ENCODE assay signal across 8 cellular contexts in genomic region chr7:28955723-28956607, GRCh38. TPM values are rescaled to one million over a fixed set of nuclear protein-coding genes. Genes with fewer than 3 reads are reported as not detected.
DNase-seq lines count a peak whose midpoint lies in the region; ATAC-seq and TF ChIP-seq lines count a peak whose summit lies in the region.

No MANE protein-coding gene starts in this region.

- intact Hi-C loops in activated T-helper 2 cell treated with anti-CD3 and anti-CD28 coated beads, Interferon-gamma antibody, Interleukin-2, Interleukin-4, amounts not matched to agents 10 μg/mL and 5 μg/mL and 100 μg/mL, durations not matched to agents 14 hours and 24 hours and 36 hours (cut with micrococcal nuclease): loop anchor here (5.0 to 10.0 kb wide), 3 partner anchors 611 to 1801 kb away; partner anchors contain the start of genes EVX1, HOXA3 and HOXA7

- peaks cover 3% of the 10 kb centered on the region for H3K4me1 Mint-ChIP-seq in activated T-helper 2 cell treated with anti-CD3 and anti-CD28 coated beads, Interferon-gamma antibody, Interleukin-2, Interleukin-4, amounts not matched to agents 10 μg/mL and 5 μg/mL and 100 μg/mL, durations not matched to agents 14 hours and 24 hours and 36 hours (ENCODE audit: low read depth)

- no peak overlapping the region for H3K4me3 Mint-ChIP-seq in activated T-helper 2 cell treated with anti-CD3 and anti-CD28 coated beads, Interferon-gamma antibody, Interleukin-2, Interleukin-4, amounts not matched to agents 10 μg/mL and 5 μg/mL and 100 μg/mL, durations not matched to agents 14 hours and 24 hours and 36 hours (ENCODE audit: low read depth)

- no peaks in the 10 kb centered on the region for H3K9me3 Mint-ChIP-seq in activated T-helper 2 cell treated with anti-CD3 and anti-CD28 coated beads, Interferon-gamma antibody, Interleukin-2, Interleukin-4, amounts not matched to agents 10 μg/mL and 5 μg/mL and 100 μg/mL, durations not matched to agents 14 hours and 24 hours and 36 hours

- H3K27me3 Mint-ChIP-seq in activated T-helper 2 cell treated with anti-CD3 and anti-CD28 coated beads, Interferon-gamma antibody, Interleukin-2, Interleukin-4, amounts not matched to agents 10 μg/mL and 5 μg/mL and 100 μg/mL, durations not matched to agents 14 hours and 24 hours and 36 hours (ENCODE audit: low read depth): peaks cover 65% of the 10 kb centered on the region

- in situ Hi-C loops in astrocyte of the spinal cord (cut with HindIII; ENCODE audit: low sequenced_read_pairs): no loop called here

- TF ChIP-seq CTCF in astrocyte of the spinal cord (IDR thresholded peaks at IDR 0.05; ENCODE audit: low read depth, low read length): peak; percentile 61

- H3K36me3 ChIP-seq in iPS-15b (ENCODE audit: control insufficient read depth, insufficient read depth, low read length): no peaks in the 10 kb centered on the region

- H3K27ac Mint-ChIP-seq in activated T-helper 2 cell treated with anti-CD3 and anti-CD28 coated beads, Interferon-gamma antibody, Interleukin-2, Interleukin-4, amounts not matched to agents 10 μg/mL and 5 μg/mL and 100 μg/mL, durations not matched to agents 14 hours and 24 hours and 36 hours: no peak overlapping the region

- H3K9ac ChIP-seq in iPS-15b (ENCODE audit: low read depth, low read length): no peak overlapping the region

- ATAC-seq in GM19397 (IDR thresholded peaks at IDR 0.05; ENCODE audit: unreplicated experiment): no peak

- H3K36me3 Mint-ChIP-seq in activated T-helper 2 cell treated with anti-CD3 and anti-CD28 coated beads, Interferon-gamma antibody, Interleukin-2, Interleukin-4, amounts not matched to agents 10 μg/mL and 5 μg/mL and 100 μg/mL, durations not matched to agents 14 hours and 24 hours and 36 hours (ENCODE audit: low read depth): no peaks in the 10 kb centered on the region

- H3K4me3 ChIP-seq in astrocyte of the spinal cord (ENCODE audit: low read depth, low read length) (no peak overlapping the region), iPS-15b (ENCODE audit: low read depth, low read length) (peak overlapping the region; percentile 69)

- peaks cover 3% of the 10 kb centered on the region for H3K4me1 ChIP-seq in iPS-15b (ENCODE audit: control insufficient read depth, insufficient read depth, low read length)

- no peaks in the 10 kb centered on the region for H3K9me3 ChIP-seq in iPS-15b (ENCODE audit: control insufficient read depth, insufficient read depth, low read length)

- H3K27me3 ChIP-seq in iPS-15b (ENCODE audit: control insufficient read depth, insufficient read depth, low read length): peaks cover 49% of the 10 kb centered on the region

- DNase-seq in NCI-H524 (lab: John Stamatoyannopoulos, UW) (peak; percentile 10 to 60), NCI-H524 treated with DMSO at 0.1 percent for 48 hours (lab: John Stamatoyannopoulos, UW) (no peak), NCI-H2029 treated with DMSO at 0.1 percent for 48 hours (lab: John Stamatoyannopoulos, UW) (peak; percentile 25), astrocyte of the spinal cord (ENCODE audit: low read depth, low spot score) (peak; percentile 14), retina (peak; percentile 91)
- DNase-seq in activated T-helper 2 cell treated with anti-CD3 and anti-CD28 coated beads, Interferon-gamma antibody, Interleukin-2, Interleukin-4, amounts not matched to agents 10 μg/mL and 5 μg/mL and 100 μg/mL, durations not matched to agents 14 hours and 24 hours and 36 hours (ENCODE audit: low spot score): no peak

RNA-seq across cellular contexts. Expression of gene TRIL, which starts 2.2 kb away (rescaled TPM):
- not detected in 2 replicates for total RNA-seq in activated T-helper 2 cell treated with anti-CD3 and anti-CD28 coated beads, Interferon-gamma antibody, Interleukin-2, Interleukin-4, amounts not matched to agents 10 μg/mL and 5 μg/mL and 100 μg/mL, durations not matched to agents 14 hours and 24 hours and 36 hours

Comparison
In these comparisons a context has a peak if more than half of its experiments do, and no peak if none do; other contexts are left out.
1. DNase-seq: peak in NCI-H524 (2 of 2), NCI-H2029 treated with DMSO at 0.1 percent for 48 hours (single experiment), astrocyte of the spinal cord (single experiment) and retina (single experiment); none in NCI-H524 treated with DMSO at 0.1 percent for 48 hours (single experiment) and activated T-helper 2 cell treated with anti-CD3 and anti-CD28 coated beads, Interferon-gamma antibody, Interleukin-2, Interleukin-4, amounts not matched to agents 10 μg/mL and 5 μg/mL and 100 μg/mL, durations not matched to agents 14 hours and 24 hours and 36 hours (single experiment).